In genomic region chr6:54646551-54647300, GRCh38 we compare ENCODE assay signal across 24 cellular contexts.
DNase-seq lines count a peak whose midpoint lies in the region; ATAC-seq and TF ChIP-seq lines count a peak whose summit lies in the region.
"Had no signal": no experiment of that assay in that cellular context is flagged by ENCODE, and none has a peak within 500 bp of the region (broad histone marks: within the 10 kb centered on the region; RNA-seq: fewer than 3 reads in every experiment).

No MANE protein-coding gene starts in this region.

- H2AFZ ChIP-seq in neuron (ENCODE audit: low read depth, low read length) = peak overlapping the region; percentile 22

- H3K4me1 ChIP-seq in endocrine pancreas (ENCODE audit: control insufficient read depth, insufficient read depth, low read length) = no peaks in the 10 kb centered on the region
- peaks cover 16% of the 10 kb centered on the region for H3K4me1 ChIP-seq in neuron (ENCODE audit: insufficient read depth, low read length)
- H3K4me1 ChIP-seq: adrenal gland, prostate gland, spleen had no signal

- H3K9ac ChIP-seq in endocrine pancreas (ENCODE audit: control insufficient read depth, insufficient read depth, low read length) = peak overlapping the region; percentile 13

- no peaks in the 10 kb centered on the region for H3K27me3 Mint-ChIP-seq in T-helper 17 cell
- H3K27me3 Mint-ChIP-seq: CD4-positive, alpha-beta memory T cell; memory B cell had no signal

- DNase-seq in AG09309 (ENCODE audit: low read depth) (peak; percentile 70), amniotic epithelial cell (ENCODE audit: low read depth) (peak; percentile 29), DMS53 treated with DMSO at 0.1 percent for 48 hours (lab: John Stamatoyannopoulos, UW; ENCODE audit: unreplicated experiment) (no peak), NCI-H526 (lab: John Stamatoyannopoulos, UW) (no peak), T-helper 17 cell (no peak)
- DNase-seq: activated CD4-positive, alpha-beta T cell treated with anti-CD3 and anti-CD28 coated beads for 48 hours; activated effector memory CD4-positive, alpha-beta T cell treated with Interleukin-2 at 50 U/mL for 16 hours; adrenal gland; CD4-positive, alpha-beta memory T cell; DND-41; H9; islet precursor cell; natural killer cell; NCI-H1048; NCI-H510A; spleen; SW 1271 had no signal

- H3K36me3 ChIP-seq in endocrine pancreas (ENCODE audit: control insufficient read depth, insufficient read depth, low read length) (no peaks in the 10 kb centered on the region), neuron (ENCODE audit: insufficient read depth, low read length) (no peaks in the 10 kb centered on the region)
- H3K36me3 ChIP-seq: adrenal gland, prostate gland, spleen had no signal

- no peak overlapping the region for H3K4me3 Mint-ChIP-seq in T-helper 17 cell
- H3K4me3 Mint-ChIP-seq: CD4-positive, alpha-beta memory T cell; H9; memory B cell; natural killer cell had no signal

- no peaks in the 10 kb centered on the region for H3K4me1 Mint-ChIP-seq in T-helper 17 cell
- H3K4me1 Mint-ChIP-seq: CD4-positive, alpha-beta memory T cell; H9; memory B cell; natural killer cell had no signal

- H3K27me3 ChIP-seq in endocrine pancreas (ENCODE audit: control insufficient read depth, insufficient read depth, low read length) = no peaks in the 10 kb centered on the region
- no peaks in the 10 kb centered on the region for H3K27me3 ChIP-seq in neuron (ENCODE audit: insufficient read depth, low read length)
- H3K27me3 ChIP-seq: adrenal gland, spleen had no signal

- H3K4me3 ChIP-seq in AG09309 (ENCODE audit: control insufficient read depth, low read depth, low read length) (no peak overlapping the region), endocrine pancreas (ENCODE audit: control insufficient read depth, insufficient read depth, low read length) (no peak overlapping the region), neuron (ENCODE audit: low read length) (no peak overlapping the region)
- H3K4me3 ChIP-seq: adrenal gland, K562, prostate gland, spleen had no signal

- no peak overlapping the region for H3K27ac Mint-ChIP-seq in T-helper 17 cell
- H3K27ac Mint-ChIP-seq: CD4-positive, alpha-beta memory T cell; H9; memory B cell; natural killer cell had no signal

- H3K9me3 ChIP-seq in endocrine pancreas (ENCODE audit: control insufficient read depth, low read length) = no peaks in the 10 kb centered on the region
- no peaks in the 10 kb centered on the region for H3K9me3 ChIP-seq in neuron (ENCODE audit: low read length)
- no peaks in the 10 kb centered on the region for H3K9me3 ChIP-seq in T-helper 17 cell (ENCODE audit: control insufficient read depth, low read length, poor library complexity, severe bottlenecking)
- H3K9me3 ChIP-seq: adrenal gland, prostate gland, spleen had no signal

- TF ChIP-seq CTCF in AG09309 (IDR thresholded peaks at IDR 0.05; ENCODE audit: control insufficient read depth, insufficient read depth, low read depth, low read length, missing control alignments) = no peak

- H3K36me3 Mint-ChIP-seq in T-helper 17 cell (ENCODE audit: low read depth) = no peaks in the 10 kb centered on the region
- H3K36me3 Mint-ChIP-seq: CD4-positive, alpha-beta memory T cell; memory B cell; natural killer cell had no signal

- ATAC-seq in GM19035 (IDR thresholded peaks at IDR 0.05; ENCODE audit: unreplicated experiment) (no peak), T-helper 17 cell (no peak)
- ATAC-seq: K562, natural killer cell, Right ventricle myocardium inferior had no signal

Comparison
In these comparisons a context has a peak if more than half of its experiments do, and no peak if none do; other contexts are left out.
1. DNase-seq: peak in AG09309 (single experiment) and amniotic epithelial cell (single experiment); none in DMS53 treated with DMSO at 0.1 percent for 48 hours (single experiment), NCI-H526 (0 of 2) and T-helper 17 cell (0 of 3).